ENCODE assay signal across 12 cellular contexts in the genomic region with DNA sequence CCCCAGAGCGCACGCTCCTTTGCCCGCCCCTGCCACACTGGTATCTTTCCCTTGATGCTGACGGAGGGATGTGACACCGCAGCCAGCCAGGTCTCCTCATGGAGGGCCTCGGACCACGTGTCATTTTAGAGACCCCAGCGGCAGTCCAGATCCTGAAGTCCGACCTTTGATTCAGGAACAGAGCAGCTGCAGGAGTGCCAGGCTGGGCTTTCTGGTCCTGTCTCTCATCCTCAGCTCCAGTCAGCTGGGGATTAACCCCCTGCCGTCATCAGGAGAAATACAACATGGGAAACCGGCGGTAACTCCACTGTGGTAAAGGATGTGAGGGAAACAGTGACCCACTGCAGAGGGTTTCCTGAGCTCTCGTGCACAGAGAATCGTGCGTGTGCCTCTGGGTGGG.
A peak's percentile ranks its signal among the peaks of the same experiment; 100 is the strongest.
DNase-seq lines count a peak whose midpoint lies in the region; ATAC-seq and TF ChIP-seq lines count a peak whose summit lies in the region.
"Had no signal": no experiment of that assay in that cellular context is flagged by ENCODE, and none has a peak within 500 bp of the region (broad histone marks: within the 10 kb centered on the region; RNA-seq: fewer than 3 reads in every experiment).

No MANE protein-coding gene starts in this region.

- no peak overlapping the region for H4K5ac ChIP-seq in mesendoderm (ENCODE audit: low read length)

- H3K27me3 Mint-ChIP-seq in CD14-positive monocyte (ENCODE audit: low read depth in 3 of 3) (peaks cover 0 to 5% (median 0%) of the 10 kb centered on the region in 3 donors), activated B cell treated with CpG ODN at 0.5 μM for 24 hours (no peaks in the 10 kb centered on the region)

- ATAC-seq in activated B cell treated with CpG ODN at 0.5 μM for 24 hours (ENCODE audit: low read depth) (no peak), GM19023 (IDR thresholded peaks at IDR 0.05; ENCODE audit: unreplicated experiment) (no peak)

- H4K8ac ChIP-seq in mesendoderm (ENCODE audit: low read depth, low read length), result no peak overlapping the region

- no peak overlapping the region for H2BK15ac ChIP-seq in mesendoderm (replicated peaks; ENCODE audit: low read depth)

- peaks cover 1% of the 10 kb centered on the region for H3K79me2 ChIP-seq in mesendoderm (ENCODE audit: control insufficient read depth, insufficient read depth, low read length)

- H2BK120ac ChIP-seq in mesendoderm (ENCODE audit: low read depth, low read length), result no peak overlapping the region

- H3K9ac ChIP-seq in mesendoderm (ENCODE audit: low read length), result no peak overlapping the region

- WGBS in mesendoderm (ENCODE audit: extremely low coverage, insufficient coverage, low lambda C conversion rate), result no CpG with 5 or more reads among the region's 15 CpGs

- peaks cover 9% of the 10 kb centered on the region for H3K4me1 ChIP-seq in mesendoderm (ENCODE audit: control insufficient read depth, low read depth, low read length)
- H3K4me1 ChIP-seq: right lobe of liver had no signal

- no peak overlapping the region for H3K4me3 ChIP-seq in H7 (ENCODE audit: insufficient read depth, low read depth, low read length)
- no peak overlapping the region for H3K4me3 ChIP-seq in mesendoderm (ENCODE audit: low read length)
- H3K4me3 ChIP-seq: lung, MG63, right lobe of liver had no signal

- no peak overlapping the region for H2BK5ac ChIP-seq in mesendoderm (ENCODE audit: low read length)

- intact Hi-C loops in CD14-positive monocyte (cut with micrococcal nuclease) (loop anchor here in 1 of 2 donors (5.0 to 10.0 kb wide), 2 partner anchors 45 to 143 kb away; partner anchors contain the start of genes SIPA1L3 and WDR87), activated B cell treated with CpG ODN at 0.5 μM for 24 hours (cut with micrococcal nuclease) (loop anchor here (1.0 to 5.0 kb wide), 3 partner anchors 47 to 290 kb away; partner anchors contain the start of genes CATSPERG and SIPA1L3)

- no peak overlapping the region for H3K18ac ChIP-seq in mesendoderm (ENCODE audit: low read length)

- DNase-seq in CD14-positive monocyte (ENCODE audit: low spot score), result no peak
- DNase-seq in H7, result peak; percentile 80
- DNase-seq in activated B cell treated with CpG ODN at 0.5 μM for 24 hours, result no peak
- no peak for DNase-seq in mesendoderm
- no peak for DNase-seq in NCI-H2171 treated with DMSO at 0.1 percent for 48 hours (lab: John Stamatoyannopoulos, UW)
- DNase-seq in COR-L47 (lab: John Stamatoyannopoulos, UW), result no peak
- DNase-seq in HPDE6-E6E7 (ENCODE audit: extremely low spot score), result no peak
- DNase-seq: MG63, T1000 had no signal

- no peak overlapping the region for H2AK5ac ChIP-seq in mesendoderm (ENCODE audit: low read length)

- peaks cover 4% of the 10 kb centered on the region for H3K79me1 ChIP-seq in mesendoderm (ENCODE audit: low read length)

- no peak overlapping the region for H3K4me2 ChIP-seq in mesendoderm (ENCODE audit: low read length)

- no peak overlapping the region for H3K23ac ChIP-seq in mesendoderm (ENCODE audit: low read length)

- peaks cover 43% of the 10 kb centered on the region for H3K4me1 Mint-ChIP-seq in CD14-positive monocyte
- peaks cover 87% of the 10 kb centered on the region for H3K4me1 Mint-ChIP-seq in activated B cell treated with CpG ODN at 0.5 μM for 24 hours

- POLR2A ChIA-PET in activated B cell treated with CpG ODN at 0.5 μM for 24 hours (lab: Charles Lee), result interaction anchor here (0.5 to 9.6 kb wide), 18 partner anchors 13 to 141 kb away, joined by 3 to 192 read pairs (median 13); partner anchors contain the start of genes SIPA1L3 and WDR87

- H3K56ac ChIP-seq in mesendoderm (ENCODE audit: low read length), result peak overlapping the region; percentile 34

- TF ChIP-seq CTCF in CD14-positive monocyte (IDR thresholded peaks at IDR 0.05), result no peak
- no peak for TF ChIP-seq CTCF in activated B cell treated with CpG ODN at 0.5 μM for 24 hours (IDR thresholded peaks at IDR 0.05)

- H3K4ac ChIP-seq in mesendoderm (ENCODE audit: low read depth, low read length), result no peak overlapping the region

- CTCF ChIA-PET in activated B cell treated with CpG ODN at 0.5 μM for 24 hours (lab: Charles Lee), result interaction anchor here (1.0 to 6.7 kb wide), 5 partner anchors 11 to 147 kb away, joined by 3 to 77 read pairs (median 14); partner anchors contain the start of genes SIPA1L3 and WDR87

- no peak overlapping the region for H3K27ac ChIP-seq in mesendoderm (ENCODE audit: low read depth, low read length)
- H3K27ac ChIP-seq: right lobe of liver had no signal

- H3K9me3 Mint-ChIP-seq in CD14-positive monocyte (no peaks in the 10 kb centered on the region), activated B cell treated with CpG ODN at 0.5 μM for 24 hours (no peaks in the 10 kb centered on the region)

- no peak overlapping the region for H3K4me3 Mint-ChIP-seq in CD14-positive monocyte
- H3K4me3 Mint-ChIP-seq in activated B cell treated with CpG ODN at 0.5 μM for 24 hours, result peak overlapping the region; percentile 79

- H3K36me3 Mint-ChIP-seq in CD14-positive monocyte, result peaks cover 3 to 11% of the 10 kb centered on the region in 2 donors
- H3K36me3 Mint-ChIP-seq in activated B cell treated with CpG ODN at 0.5 μM for 24 hours (ENCODE audit: low read depth), result peaks cover 7% of the 10 kb centered on the region

- H3K27ac Mint-ChIP-seq in CD14-positive monocyte (peak overlapping the region; percentile 99 to 100 (median 99)), activated B cell treated with CpG ODN at 0.5 μM for 24 hours (peak overlapping the region; percentile 99)

- H3K36me3 ChIP-seq in H7 (replicated peaks; ENCODE audit: control insufficient read depth, insufficient read depth, low read length), result no peaks in the 10 kb centered on the region
- no peaks in the 10 kb centered on the region for H3K36me3 ChIP-seq in mesendoderm (ENCODE audit: control insufficient read depth, insufficient read depth, low read length)
- H3K36me3 ChIP-seq: MG63, right lobe of liver had no signal

- H3K27me3 ChIP-seq in H7 (ENCODE audit: control insufficient read depth, insufficient read depth, low read length) (no peaks in the 10 kb centered on the region), mesendoderm (ENCODE audit: insufficient read depth, low read length, poor library complexity) (no peaks in the 10 kb centered on the region)
- H3K27me3 ChIP-seq: MG63, right lobe of liver had no signal
